14 cellular contexts compared by ENCODE assay signal in the genomic region with DNA sequence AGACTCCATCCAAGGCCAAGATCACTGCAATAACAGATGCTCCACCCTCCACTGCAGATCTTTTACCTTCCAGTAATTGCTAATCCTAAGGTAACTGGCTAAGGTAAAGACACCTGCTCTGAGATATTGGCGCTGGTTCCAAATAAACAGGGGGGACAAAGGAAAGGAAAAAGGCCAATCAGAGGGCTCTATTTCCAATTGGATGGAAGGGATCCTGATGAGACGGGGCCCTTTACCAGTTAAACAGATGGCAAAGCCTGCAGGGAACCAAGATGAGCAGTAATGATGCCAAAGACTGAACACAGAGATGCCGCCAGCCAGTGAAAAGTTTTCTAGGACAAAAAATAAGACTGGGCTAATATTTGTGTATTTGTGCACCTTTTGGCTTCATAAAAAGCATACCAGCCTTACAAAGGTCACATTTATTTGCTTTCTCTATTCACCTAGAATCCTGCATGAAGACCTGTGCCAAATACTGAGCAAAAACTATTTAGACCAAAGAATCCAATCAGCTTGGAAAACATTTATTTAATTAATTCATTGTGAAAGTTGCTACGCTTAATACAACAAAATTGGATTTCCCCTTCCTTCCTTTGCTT.
DNase-seq lines count a peak whose midpoint lies in the region; ATAC-seq and TF ChIP-seq lines count a peak whose summit lies in the region.
"Had no signal": no experiment of that assay in that cellular context is flagged by ENCODE, and none has a peak within 500 bp of the region (broad histone marks: within the 10 kb centered on the region; RNA-seq: fewer than 3 reads in every experiment).

No MANE protein-coding gene starts in this region.

- no peaks in the 10 kb centered on the region for H3K27me3 Mint-ChIP-seq in HFFc6 (ENCODE audit: insufficient read depth)
- H3K27me3 Mint-ChIP-seq in nephron progenitor cell (ENCODE audit: low read depth, poor library complexity) = no peaks in the 10 kb centered on the region
- H3K27me3 Mint-ChIP-seq: activated naive CD8-positive, alpha-beta T cell treated with anti-CD3 and anti-CD28 coated beads, Interleukin-2, amount 10 ng/mL, durations not matched to agents 7 days and 5 days; progenitor cell of endocrine pancreas had no signal

- H3K9me3 Mint-ChIP-seq in HFFc6 = no peaks in the 10 kb centered on the region
- no peaks in the 10 kb centered on the region for H3K9me3 Mint-ChIP-seq in nephron progenitor cell
- H3K9me3 Mint-ChIP-seq: activated naive CD8-positive, alpha-beta T cell treated with anti-CD3 and anti-CD28 coated beads, Interleukin-2, amount 10 ng/mL, durations not matched to agents 7 days and 5 days had no signal

- H3K4me1 ChIP-seq in BLaER1 treated with 17β-estradiol and CSF1 and Interleukin-3, amounts not matched to agents 10 nM and 100 nM = peaks cover 36 to 44% (median 39%) of the 10 kb centered on the region in 10 experiments
- H3K4me1 ChIP-seq in sigmoid colon = peaks cover 0 to 45% (median 17%) of the 10 kb centered on the region in 4 donors

- TF ChIP-seq CTCF in HFFc6 (IDR thresholded peaks at IDR 0.05) (no peak), sigmoid colon (IDR thresholded peaks at IDR 0.05) (no peak), nephron progenitor cell (IDR thresholded peaks at IDR 0.05) (no peak)

- H3K27ac Mint-ChIP-seq in HFFc6 (peak overlapping the region; percentile 96), nephron progenitor cell (no peak overlapping the region)
- H3K27ac Mint-ChIP-seq: activated naive CD8-positive, alpha-beta T cell treated with anti-CD3 and anti-CD28 coated beads, Interleukin-2, amount 10 ng/mL, durations not matched to agents 7 days and 5 days had no signal

- 0 out of 22 replicates have a peak, but pooled peaks cover 0 to under 1% (median 0%) of the 10 kb centered on the region in 11 experiments for H3K9me3 ChIP-seq in BLaER1 treated with 17β-estradiol and CSF1 and Interleukin-3, amounts not matched to agents 10 nM and 100 nM (replicated peaks in 1 of 11)
- no peaks in the 10 kb centered on the region for H3K9me3 ChIP-seq in sigmoid colon

- peak overlapping the region; percentile 54 to 78 (median 75) for H3K4me2 ChIP-seq in BLaER1 treated with 17β-estradiol and CSF1 and Interleukin-3, amounts not matched to agents 10 nM and 100 nM

- H3K4me3 Mint-ChIP-seq in HFFc6 = no peak overlapping the region
- no peak overlapping the region for H3K4me3 Mint-ChIP-seq in nephron progenitor cell
- H3K4me3 Mint-ChIP-seq: activated naive CD8-positive, alpha-beta T cell treated with anti-CD3 and anti-CD28 coated beads, Interleukin-2, amount 10 ng/mL, durations not matched to agents 7 days and 5 days had no signal

- no peak for DNase-seq in HFFc6
- DNase-seq in NCI-H2171 treated with DMSO at 0.1 percent for 48 hours (lab: John Stamatoyannopoulos, UW) = peak; percentile 94
- DNase-seq in cerebellar cortex (ENCODE audit: low spot score) = peak; percentile 97
- no peak for DNase-seq in mesenteric fat pad (ENCODE audit: low spot score)
- no peak for DNase-seq in sigmoid colon
- DNase-seq in nephron progenitor cell = no peak
- DNase-seq: activated naive CD8-positive, alpha-beta T cell treated with anti-CD3 and anti-CD28 coated beads, Interleukin-2, amount 10 ng/mL, durations not matched to agents 7 days and 5 days; NCI-H2227 treated with DMSO at 0.1 percent for 48 hours; stimulated activated CD4-positive, alpha-beta T cell treated with anti-CD3 and anti-CD28 coated beads, Interleukin-1b, Interleukin-23, amount 100 ng/mL, for 48 hours; stimulated activated CD8-positive, alpha-beta memory T cell treated with anti-CD3 and anti-CD28 coated beads, Interleukin-4, amount 100 ng/mL, for 48 hours had no signal

- WGBS in sigmoid colon, 2 donors = 60 to 84% methylated on average over 4 of the region's 4 CpGs

- TF ChIP-seq EP300 in sigmoid colon (IDR thresholded peaks at IDR 0.05) = no peak

- peaks cover 0 to 71% (median 34%) of the 10 kb centered on the region in 11 experiments; a peak in 16 of 22 replicates for H4K20me1 ChIP-seq in BLaER1 treated with 17β-estradiol and CSF1 and Interleukin-3, amounts not matched to agents 10 nM and 100 nM

- peaks cover 10 to 36% (median 23%) of the 10 kb centered on the region in 11 experiments; a peak in 20 of 22 replicates for H3K36me3 ChIP-seq in BLaER1 treated with 17β-estradiol and CSF1 and Interleukin-3, amounts not matched to agents 10 nM and 100 nM
- H3K36me3 ChIP-seq in sigmoid colon = no peaks in the 10 kb centered on the region

- no peak overlapping the region for H3K4me3 ChIP-seq in BLaER1 treated with 17β-estradiol and CSF1 and Interleukin-3, amounts not matched to agents 10 nM and 100 nM
- no peak overlapping the region for H3K4me3 ChIP-seq in sigmoid colon

- peaks cover 43% of the 10 kb centered on the region for H3K4me1 Mint-ChIP-seq in HFFc6 (ENCODE audit: low read depth)
- no peaks in the 10 kb centered on the region for H3K4me1 Mint-ChIP-seq in nephron progenitor cell

- H3K36me3 Mint-ChIP-seq in HFFc6 (ENCODE audit: low read depth) = peaks cover 4% of the 10 kb centered on the region; the same call in 1 of the 2 replicates
- no peaks in the 10 kb centered on the region for H3K36me3 Mint-ChIP-seq in nephron progenitor cell (ENCODE audit: low read depth)

- no peak for TF ChIP-seq POLR2A in sigmoid colon (IDR thresholded peaks at IDR 0.05)

- intact Hi-C loops in sigmoid colon (cut with DNase I) = no loop called here

- no peaks in the 10 kb centered on the region for H3K27me3 ChIP-seq in BLaER1 treated with 17β-estradiol and CSF1 and Interleukin-3, amounts not matched to agents 10 nM and 100 nM
- no peaks in the 10 kb centered on the region for H3K27me3 ChIP-seq in sigmoid colon

- ATAC-seq in GM21723 (IDR thresholded peaks at IDR 0.05; ENCODE audit: unreplicated experiment) = no peak

- peak overlapping the region in 3 of 11 experiments; percentile 6 to 20 (median 19); a peak in 2 of 22 replicates for H3K9ac ChIP-seq in BLaER1 treated with 17β-estradiol and CSF1 and Interleukin-3, amounts not matched to agents 10 nM and 100 nM

- H3K27ac ChIP-seq in BLaER1 treated with 17β-estradiol and CSF1 and Interleukin-3, amounts not matched to agents 10 nM and 100 nM = no peak overlapping the region
- no peak overlapping the region for H3K27ac ChIP-seq in sigmoid colon
- H3K27ac ChIP-seq: RWPE1 had no signal

Comparison
In these comparisons a context has a peak if more than half of its experiments do, and no peak if none do; other contexts are left out.
1. DNase-seq: peak in NCI-H2171 treated with DMSO at 0.1 percent for 48 hours (single experiment) and cerebellar cortex (single experiment); none in HFFc6 (single experiment), mesenteric fat pad (single experiment), sigmoid colon (single experiment) and nephron progenitor cell (single experiment).